In genomic region chr7:76202666-76203030, GRCh38 we compare ENCODE assay signal across 1 cellular context.
TF ChIP-seq lines count a peak whose summit lies in the region.

No MANE protein-coding gene starts in this region.

TF ChIP-seq in GM23338, 12 proteins besides CTCF, POLR2A, EP300 and RAD21 (continued from another document):
- TF ChIP-seq ZNF462 (CRISPR knock-in tag; IDR thresholded peaks at IDR 0.05) (no peak), EZH2phosphoT487 (IDR thresholded peaks at IDR 0.05; ENCODE audit: unreplicated experiment) (no peak), ETS1 (IDR thresholded peaks at IDR 0.05) (no peak), ZNF331 (CRISPR knock-in tag; IDR thresholded peaks at IDR 0.05; ENCODE audit: low read depth) (no peak), STAT1 (IDR thresholded peaks at IDR 0.05; ENCODE audit: unreplicated experiment) (no peak), EZH2 (IDR thresholded peaks at IDR 0.05; ENCODE audit: low read depth, unreplicated experiment) (no peak), CREB1 (CRISPR knock-in tag; IDR thresholded peaks at IDR 0.05; ENCODE audit: low read depth) (no peak), POLR2AphosphoS5 (IDR thresholded peaks at IDR 0.05; ENCODE audit: low read depth) (no peak), REST (IDR thresholded peaks at IDR 0.05; ENCODE audit: unreplicated experiment) (no peak)
